In genomic region chr9:96449522-96449843, GRCh38 we compare ENCODE assay signal across 8 cellular contexts. TPM values are rescaled to one million over a fixed set of nuclear protein-coding genes. Genes with fewer than 3 reads are reported as not detected.
DNase-seq lines count a peak whose midpoint lies in the region; ATAC-seq and TF ChIP-seq lines count a peak whose summit lies in the region.

No MANE protein-coding gene starts in this region.

- H3K36me3 ChIP-seq in right lobe of liver (no peaks in the 10 kb centered on the region), upper lobe of left lung (no peaks in the 10 kb centered on the region)

- TF ChIP-seq EP300 in upper lobe of left lung (IDR thresholded peaks at IDR 0.05): no peak

- WGBS in right lobe of liver (ENCODE audit: insufficient coverage, low coverage, low lambda C conversion rate, missing lambda C conversion rate): 0% methylated on average over 7 of the region's 7 CpGs
- WGBS in upper lobe of left lung, 2 donors: 2% methylated on average over 4 to 7 of the region's 7 CpGs

- no peaks in the 10 kb centered on the region for H3K9me3 ChIP-seq in right lobe of liver
- no peaks in the 10 kb centered on the region for H3K9me3 ChIP-seq in upper lobe of left lung

- ATAC-seq in GM19035 (IDR thresholded peaks at IDR 0.05; ENCODE audit: unreplicated experiment): peak; percentile 21
- peak; percentile 17 for ATAC-seq in HG03442 (IDR thresholded peaks at IDR 0.05; ENCODE audit: unreplicated experiment)
- peak; percentile 24 to 37 (median 32) for ATAC-seq in right lobe of liver
- peak; percentile 31 to 36 for ATAC-seq in upper lobe of left lung (ENCODE audit: low FRiP score in 2 of 2)

- no peak for TF ChIP-seq CTCF in 22Rv1 (IDR thresholded peaks at IDR 0.05)
- no peak for TF ChIP-seq CTCF in astrocyte of the spinal cord (IDR thresholded peaks at IDR 0.05; ENCODE audit: low read depth, low read length)
- no peak for TF ChIP-seq CTCF in right lobe of liver (IDR thresholded peaks at IDR 0.05)
- TF ChIP-seq CTCF in upper lobe of left lung (IDR thresholded peaks at IDR 0.05): no peak

- TF ChIP-seq POLR2A in right lobe of liver (IDR thresholded peaks at IDR 0.05) (no peak), upper lobe of left lung (IDR thresholded peaks at IDR 0.05) (no peak)

- H3K27ac ChIP-seq in 22Rv1: peak overlapping the region; percentile 64; the same call in 1 of the 2 replicates
- H3K27ac ChIP-seq in right lobe of liver: peak overlapping the region in 1 of 3 donors; percentile 18
- H3K27ac ChIP-seq in upper lobe of left lung: peak overlapping the region in 3 of 4 donors; percentile 30 to 84 (median 54)

- in situ Hi-C loops in astrocyte of the spinal cord (cut with HindIII; ENCODE audit: low sequenced_read_pairs): no loop called here

- intact Hi-C loops in right lobe of liver (cut with DNase I): loop anchor here (10.0 kb wide), 2 partner anchors 125 to 215 kb away; no protein-coding TSS in a partner anchor

- DNase-seq in astrocyte of the spinal cord (ENCODE audit: low read depth, low spot score): no peak
- DNase-seq in right lobe of liver: no peak
- DNase-seq in upper lobe of left lung: no peak
- DNase-seq in cerebellar cortex (ENCODE audit: low spot score): no peak
- no peak for DNase-seq in DMS79 treated with DMSO at 0.1 percent for 48 hours (lab: John Stamatoyannopoulos, UW)

- peak overlapping the region; percentile 55 for H3K4me3 ChIP-seq in astrocyte of the spinal cord (ENCODE audit: low read depth, low read length)
- H3K4me3 ChIP-seq in right lobe of liver: peak overlapping the region; percentile 39 to 72 (median 42)
- H3K4me3 ChIP-seq in upper lobe of left lung: peak overlapping the region; percentile 5 to 87 (median 78)

- H3K4me1 ChIP-seq in right lobe of liver (peaks cover 0 to 9% (median 3%) of the 10 kb centered on the region in 4 donors), upper lobe of left lung (peaks cover 2 to 26% (median 12%) of the 10 kb centered on the region in 4 donors)

- H3K27me3 ChIP-seq in right lobe of liver: no peaks in the 10 kb centered on the region
- H3K27me3 ChIP-seq in upper lobe of left lung: peaks cover 0 to 5% (median 0%) of the 10 kb centered on the region in 4 donors

RNA-seq across cellular contexts. Expression of gene HABP4, which starts 0.5 kb away (rescaled TPM):
- total RNA-seq in right lobe of liver (1 to 10 TPM; 1.4 to 6.2 (median 4.7) TPM), upper lobe of left lung (10 to 100 TPM in 2 of 6 donors, 1 to 10 TPM in 4; 3.1 to 14.6 (median 9.7) TPM)

RNA-seq across cellular contexts. Expression of gene ZNF367, which starts 31.3 kb away (rescaled TPM):
- total RNA-seq in right lobe of liver (1 to 10 TPM in 5 of 6 experiments, under 1 TPM in 1; 0.73 to 9.2 (median 2.6) TPM), upper lobe of left lung (1 to 10 TPM in 5 of 6 donors, under 1 TPM in 1; 0.59 to 2.6 (median 1.4) TPM)
